ENCODE assay signal across 9 cellular contexts in the genomic region with DNA sequence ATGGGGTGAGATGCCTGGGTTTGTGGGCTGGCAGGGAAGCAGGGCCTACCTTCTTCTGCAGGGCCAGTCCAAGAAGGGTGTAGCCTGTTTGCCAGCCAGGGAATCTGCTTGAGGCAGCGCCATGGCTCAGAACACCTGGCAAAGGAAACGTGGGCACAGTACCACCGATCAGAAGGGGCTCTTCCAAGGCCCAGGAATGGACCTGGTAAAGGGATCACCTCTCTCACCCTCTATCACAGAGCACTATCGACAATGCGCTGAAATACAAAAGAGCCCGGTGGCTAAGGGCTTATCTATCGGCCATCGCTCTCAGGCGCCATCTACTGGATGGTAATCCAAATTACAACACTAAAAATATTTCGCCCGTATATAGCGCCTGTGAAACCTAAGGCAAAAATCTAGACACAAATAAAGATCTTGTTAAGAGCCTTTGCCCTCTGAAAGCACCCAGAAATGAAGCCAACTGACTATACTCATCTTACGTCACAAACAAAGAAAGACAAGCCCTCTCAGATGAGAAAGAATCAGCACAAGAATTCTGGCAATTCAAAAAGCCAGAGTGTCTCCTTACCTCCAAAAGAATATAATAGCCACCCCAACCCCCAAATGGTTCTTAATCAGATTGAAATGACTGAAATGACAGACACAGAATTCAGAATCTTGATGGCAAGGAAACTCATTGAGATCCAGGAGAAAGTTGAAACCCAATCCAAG.
DNase-seq lines count a peak whose midpoint lies in the region; ATAC-seq and TF ChIP-seq lines count a peak whose summit lies in the region.
"Had no signal": no experiment of that assay in that cellular context is flagged by ENCODE, and none has a peak within 500 bp of the region (broad histone marks: within the 10 kb centered on the region; RNA-seq: fewer than 3 reads in every experiment).

No MANE protein-coding gene starts in this region.

- H3K27ac Mint-ChIP-seq in central memory CD8-positive, alpha-beta T cell (ENCODE audit: low read depth) = no peak overlapping the region
- H3K27ac Mint-ChIP-seq in nephron progenitor cell = no peak overlapping the region

- H3K4me3 ChIP-seq in SJCRH30 = no peak overlapping the region
- H3K4me3 ChIP-seq: BLaER1 had no signal

- H3K36me3 ChIP-seq in SJCRH30 = no peaks in the 10 kb centered on the region
- H3K36me3 ChIP-seq: BLaER1 had no signal

- H3K4me1 Mint-ChIP-seq in central memory CD8-positive, alpha-beta T cell = no peaks in the 10 kb centered on the region
- no peaks in the 10 kb centered on the region for H3K4me1 Mint-ChIP-seq in nephron progenitor cell

- H3K4me3 Mint-ChIP-seq in central memory CD8-positive, alpha-beta T cell = no peak overlapping the region
- no peak overlapping the region for H3K4me3 Mint-ChIP-seq in nephron progenitor cell

- no peaks in the 10 kb centered on the region for H3K4me1 ChIP-seq in SJCRH30
- H3K4me1 ChIP-seq: BLaER1 had no signal

- DNase-seq in NCI-H1694 treated with DMSO at 0.1 percent for 48 hours (lab: John Stamatoyannopoulos, UW) (peak; percentile 12), NCI-H1694 (lab: John Stamatoyannopoulos, UW) (no peak), SJCRH30 (peak; percentile 11 to 57), nephron progenitor cell (no peak), midbrain (lab: John Stamatoyannopoulos, UW) (no peak), T1000 (lab: John Stamatoyannopoulos, UW) (no peak)
- peak; percentile 12 to 19 for DNase-seq in central memory CD8-positive, alpha-beta T cell (ENCODE audit: low spot score in 2 of 2)

- H3K27ac ChIP-seq in SJCRH30 = no peak overlapping the region
- H3K27ac ChIP-seq: BLaER1 had no signal

- H3K36me3 Mint-ChIP-seq in central memory CD8-positive, alpha-beta T cell (ENCODE audit: insufficient read depth) = peaks cover 2% of the 10 kb centered on the region
- H3K36me3 Mint-ChIP-seq in nephron progenitor cell (ENCODE audit: low read depth) = peaks cover 32% of the 10 kb centered on the region

- peak; percentile 49 for ATAC-seq in HG02759 (IDR thresholded peaks at IDR 0.05; ENCODE audit: unreplicated experiment)
- no peak for ATAC-seq in central memory CD8-positive, alpha-beta T cell (replicated peaks; ENCODE audit: extremely low read depth, poor library complexity, severe bottlenecking)

- H3K27me3 Mint-ChIP-seq in central memory CD8-positive, alpha-beta T cell = peaks cover 44% of the 10 kb centered on the region
- no peaks in the 10 kb centered on the region for H3K27me3 Mint-ChIP-seq in nephron progenitor cell (ENCODE audit: low read depth, poor library complexity)

- H3K9me3 Mint-ChIP-seq in central memory CD8-positive, alpha-beta T cell = no peaks in the 10 kb centered on the region
- peaks cover 65% of the 10 kb centered on the region for H3K9me3 Mint-ChIP-seq in nephron progenitor cell

- H3K9me3 ChIP-seq in SJCRH30 (replicated peaks) = peaks cover 11% of the 10 kb centered on the region

- peak; percentile 39 for TF ChIP-seq CTCF in nephron progenitor cell (IDR thresholded peaks at IDR 0.05)

- no peaks in the 10 kb centered on the region for H3K27me3 ChIP-seq in SJCRH30
- H3K27me3 ChIP-seq: BLaER1 had no signal

Comparison
In these comparisons a context has a peak if more than half of its experiments do, and no peak if none do; other contexts are left out.
1. DNase-seq: peak in NCI-H1694 treated with DMSO at 0.1 percent for 48 hours (single experiment), SJCRH30 (2 of 2) and central memory CD8-positive, alpha-beta T cell (2 of 2); none in NCI-H1694 (single experiment), nephron progenitor cell (single experiment), midbrain (single experiment) and T1000 (single experiment).